8 cellular contexts compared by ENCODE assay signal in genomic region chr5:42837601-42838000, GRCh38.
"Had no signal": no experiment of that assay in that cellular context is flagged by ENCODE, and none has a peak within 500 bp of the region (broad histone marks: within the 10 kb centered on the region; RNA-seq: fewer than 3 reads in every experiment).

No MANE protein-coding gene starts in this region.

- ATAC-seq: GM23338 had no signal

- H3K4me3 ChIP-seq: GM23338 had no signal

- H2AFZ ChIP-seq: GM23338 had no signal

- FAIRE-seq: H1, H54, HTR-8/SVneo had no signal

- DNase-seq: H9, HCEC 1CT, IMR-90, KBM-7 had no signal

- H3K4me2 ChIP-seq: GM23338 had no signal
